19 cellular contexts compared by ENCODE assay signal in the genomic region with DNA sequence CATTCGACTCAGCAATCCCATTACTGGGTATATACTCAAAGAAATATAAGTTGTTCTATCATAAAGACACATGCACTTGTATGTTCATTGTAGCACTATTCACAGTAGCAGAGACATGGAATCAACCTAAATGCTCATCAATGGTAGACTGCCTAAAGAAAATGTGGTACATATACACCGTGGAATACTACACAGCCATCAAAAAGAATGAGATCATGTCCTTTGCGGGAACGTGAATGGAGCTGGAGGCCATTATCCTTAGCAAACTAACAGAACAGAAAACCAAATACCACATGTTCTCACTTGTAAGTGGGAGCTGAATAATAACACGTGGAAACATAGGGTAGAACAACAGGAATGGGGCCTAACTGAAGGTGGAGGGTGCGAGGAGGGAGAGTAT.
"Had no signal": no experiment of that assay in that cellular context is flagged by ENCODE, and none has a peak within 500 bp of the region (broad histone marks: within the 10 kb centered on the region; RNA-seq: fewer than 3 reads in every experiment).

No MANE protein-coding gene starts in this region.

- H3K27ac Mint-ChIP-seq: activated CD4-positive, alpha-beta memory T cell treated with anti-CD3 and anti-CD28 coated beads, Interleukin-2, amount 10 ng/mL, durations not matched to agents 7 days and 5 days; activated T-helper 1 cell treated with anti-CD3 and anti-CD28 coated beads, Interleukin-12 subunit alpha, Interleukin-12 subunit beta, Interleukin-2, Interleukin-4 antibody, amounts not matched to agents 30 ng/mL and 10 ng/mL and 1 ng/mL, durations not matched to agents 14 hours and 24 hours and 36 hours; endodermal cell; mesothelial cell of epicardium; natural killer cell treated with Interleukin-12 subunit alpha and Interleukin-12 subunit beta and Interleukin-15 and Interleukin-18, amount 100 ng/mL, for 72 hours; T-helper 1 cell treated with Interleukin-12 subunit alpha and Interleukin-12 subunit beta and Interleukin-4 antibody, amounts not matched to agents 30 μg/mL and 1 μg/mL, for 36 hours had no signal

- H3K36me3 ChIP-seq: esophagus squamous epithelium, gastrocnemius medialis, left ventricle myocardium inferior, prostate gland, stomach, suprapubic skin, transverse colon, uterus had no signal

- DNase-seq: activated CD4-positive, alpha-beta memory T cell treated with anti-CD3 and anti-CD28 coated beads, Interleukin-2, amount 10 ng/mL, durations not matched to agents 7 days and 5 days; activated CD4-positive, alpha-beta T cell treated with anti-CD3 and anti-CD28 coated beads for 48 hours; activated CD4-positive, CD25-positive, alpha-beta regulatory T cell; cortex of kidney; endodermal cell; esophagus squamous epithelium; gastrocnemius medialis; hippocampal formation; left ventricle myocardium inferior; stimulated activated CD4-positive, alpha-beta T cell treated with anti-CD3 and anti-CD28 coated beads, Interleukin-2, amount 100 ng/mL, for 48 hours; stomach; transverse colon; uterus had no signal

- H3K36me3 Mint-ChIP-seq: mesothelial cell of epicardium; natural killer cell treated with Interleukin-12 subunit alpha and Interleukin-12 subunit beta and Interleukin-15 and Interleukin-18, amount 100 ng/mL, for 72 hours had no signal

- ATAC-seq: gastrocnemius medialis; natural killer cell treated with Interleukin-12 subunit alpha and Interleukin-12 subunit beta and Interleukin-15 and Interleukin-18, amount 100 ng/mL, for 72 hours had no signal

- H3K27me3 ChIP-seq: esophagus squamous epithelium, gastrocnemius medialis, stomach, suprapubic skin, transverse colon, uterus had no signal

- H3K4me3 ChIP-seq: esophagus squamous epithelium, gastrocnemius medialis, left ventricle myocardium inferior, prostate gland, stomach, suprapubic skin, transverse colon, uterus had no signal

- H3K9me3 ChIP-seq: esophagus squamous epithelium, gastrocnemius medialis, left ventricle myocardium inferior, prostate gland, stomach, suprapubic skin, transverse colon, uterus had no signal

- H3K4me3 Mint-ChIP-seq: activated CD4-positive, alpha-beta memory T cell treated with anti-CD3 and anti-CD28 coated beads, Interleukin-2, amount 10 ng/mL, durations not matched to agents 7 days and 5 days; activated T-helper 1 cell treated with anti-CD3 and anti-CD28 coated beads, Interleukin-12 subunit alpha, Interleukin-12 subunit beta, Interleukin-2, Interleukin-4 antibody, amounts not matched to agents 30 ng/mL and 10 ng/mL and 1 ng/mL, durations not matched to agents 14 hours and 24 hours and 36 hours; endodermal cell; mesothelial cell of epicardium; natural killer cell treated with Interleukin-12 subunit alpha and Interleukin-12 subunit beta and Interleukin-15 and Interleukin-18, amount 100 ng/mL, for 72 hours; T-helper 1 cell treated with Interleukin-12 subunit alpha and Interleukin-12 subunit beta and Interleukin-4 antibody, amounts not matched to agents 30 μg/mL and 1 μg/mL, for 36 hours had no signal

- H3K27me3 Mint-ChIP-seq: activated CD4-positive, alpha-beta memory T cell treated with anti-CD3 and anti-CD28 coated beads, Interleukin-2, amount 10 ng/mL, durations not matched to agents 7 days and 5 days; natural killer cell treated with Interleukin-12 subunit alpha and Interleukin-12 subunit beta and Interleukin-15 and Interleukin-18, amount 100 ng/mL, for 72 hours had no signal

- H3K4me1 ChIP-seq: uterus had no signal

- H3K27ac ChIP-seq: esophagus squamous epithelium, gastrocnemius medialis, left ventricle myocardium inferior, prostate gland, stomach, suprapubic skin, transverse colon, uterus had no signal

- H3K9me3 Mint-ChIP-seq: activated CD4-positive, alpha-beta memory T cell treated with anti-CD3 and anti-CD28 coated beads, Interleukin-2, amount 10 ng/mL, durations not matched to agents 7 days and 5 days; natural killer cell treated with Interleukin-12 subunit alpha and Interleukin-12 subunit beta and Interleukin-15 and Interleukin-18, amount 100 ng/mL, for 72 hours had no signal
